ENCODE assay signal across 1 cellular context in genomic region chr20:47215653-47216397, GRCh38.
A peak's percentile ranks its signal among the peaks of the same experiment; 100 is the strongest.
TF ChIP-seq lines count a peak whose summit lies in the region.

No MANE protein-coding gene starts in this region.

TF ChIP-seq in GM12878, 131 proteins besides CTCF, POLR2A, EP300 and RAD21:
- TF ChIP-seq ZBTB40 (IDR thresholded peaks at IDR 0.05; ENCODE audit: borderline replicate concordance) (no peak), NFXL1 (IDR thresholded peaks at IDR 0.05; ENCODE audit: borderline replicate concordance) (peak; percentile 3; the same call in 1 of the 2 replicates), PRDM15 (CRISPR knock-in tag; IDR thresholded peaks at IDR 0.05) (no peak)
